In genomic region chr15:66931768-66932633, GRCh38 we compare ENCODE assay signal across 1 cellular context.
TF ChIP-seq lines count a peak whose summit lies in the region.

No MANE protein-coding gene starts in this region.

TF ChIP-seq in HepG2, 621 proteins besides CTCF, POLR2A, EP300 and RAD21 (continued from another document and continues in another):
- TF ChIP-seq ZNF292 (CRISPR knock-in tag; IDR thresholded peaks at IDR 0.05; ENCODE audit: borderline replicate concordance, low read depth), result peak; percentile 83
- no peak for TF ChIP-seq ZNF354B (CRISPR knock-in tag; IDR thresholded peaks at IDR 0.05)
- TF ChIP-seq ZNF609 (CRISPR knock-in tag; IDR thresholded peaks at IDR 0.05; ENCODE audit: borderline replicate concordance), result peak; percentile 54
- TF ChIP-seq STAT6 (CRISPR knock-in tag; IDR thresholded peaks at IDR 0.05; ENCODE audit: borderline replicate concordance), result no peak
- 0 out of 2 replicates have a peak, but pooled peaks have one; percentile 40 for TF ChIP-seq ZMYM3 (CRISPR knock-in tag; IDR thresholded peaks at IDR 0.05)
- TF ChIP-seq ZNF687 (CRISPR knock-in tag; IDR thresholded peaks at IDR 0.05), result 0 out of 2 replicates have a peak, but pooled peaks have one; percentile 24
- TF ChIP-seq SMC3 (IDR thresholded peaks at IDR 0.05; ENCODE audit: low read length), result no peak
- peak; percentile 39; the same call in 1 of the 2 replicates for TF ChIP-seq HHEX (CRISPR knock-in tag; IDR thresholded peaks at IDR 0.05)
- no peak for TF ChIP-seq ZNF724P (CRISPR knock-in tag; IDR thresholded peaks at IDR 0.05; ENCODE audit: borderline replicate concordance)
- no peak for TF ChIP-seq POLR2G (IDR thresholded peaks at IDR 0.05; ENCODE audit: low read depth, low read length)
- TF ChIP-seq KDM3A (CRISPR knock-in tag; IDR thresholded peaks at IDR 0.05; ENCODE audit: low read depth), result no peak
- peak; percentile 49; the same call in 1 of the 2 replicates for TF ChIP-seq ZFX (CRISPR knock-in tag; IDR thresholded peaks at IDR 0.05; ENCODE audit: low read depth)
- TF ChIP-seq CSRNP1 (CRISPR knock-in tag; IDR thresholded peaks at IDR 0.05), result no peak
- TF ChIP-seq CENPT (CRISPR knock-in tag; IDR thresholded peaks at IDR 0.05; ENCODE audit: low read depth), result no peak
- 0 out of 2 replicates have a peak, but pooled peaks have one; percentile 36 for TF ChIP-seq ZNF280D (CRISPR knock-in tag; IDR thresholded peaks at IDR 0.05)
- 0 out of 2 replicates have a peak, but pooled peaks have one; percentile 47 for TF ChIP-seq ARNTL (CRISPR knock-in tag; IDR thresholded peaks at IDR 0.05)
- peak; percentile 76; the same call in 1 of the 2 replicates for TF ChIP-seq HMG20A (CRISPR knock-in tag; IDR thresholded peaks at IDR 0.05; ENCODE audit: borderline replicate concordance)
- no peak for TF ChIP-seq GPN1 (CRISPR knock-in tag; IDR thresholded peaks at IDR 0.05; ENCODE audit: borderline replicate concordance)
- TF ChIP-seq TFE3 (CRISPR knock-in tag; IDR thresholded peaks at IDR 0.05), result peak; percentile 55; the same call in 1 of the 2 replicates
- peak; percentile 73; the same call in 1 of the 2 replicates for TF ChIP-seq ZNF281 (CRISPR knock-in tag; IDR thresholded peaks at IDR 0.05; ENCODE audit: borderline replicate concordance)
- TF ChIP-seq ZMAT3 (CRISPR knock-in tag; conservative IDR thresholded peaks at IDR 0.05), result 0 out of 2 replicates have a peak, but pooled peaks have one; percentile 63
- TF ChIP-seq ZNF776 (CRISPR knock-in tag; IDR thresholded peaks at IDR 0.05), result no peak
- TF ChIP-seq ZNF737 (CRISPR knock-in tag; IDR thresholded peaks at IDR 0.05; ENCODE audit: borderline replicate concordance), result no peak
- TF ChIP-seq GTF3A (CRISPR knock-in tag; conservative IDR thresholded peaks at IDR 0.05), result no peak
- peak; percentile 59; the same call in 1 of the 2 replicates for TF ChIP-seq ZNF747 (CRISPR knock-in tag; IDR thresholded peaks at IDR 0.05; ENCODE audit: borderline replicate concordance)
- 0 out of 2 replicates have a peak, but pooled peaks have one; percentile 19 for TF ChIP-seq NR2F2 (IDR thresholded peaks at IDR 0.05; ENCODE audit: borderline replicate concordance, low read depth)
- no peak for TF ChIP-seq NPAS2 (CRISPR knock-in tag; IDR thresholded peaks at IDR 0.05; ENCODE audit: borderline replicate concordance)
- TF ChIP-seq ZNF746 (CRISPR knock-in tag; IDR thresholded peaks at IDR 0.05), result peak; percentile 35; the same call in 1 of the 2 replicates
- TF ChIP-seq ZFP1 (CRISPR knock-in tag; IDR thresholded peaks at IDR 0.05), result peak; percentile 48; the same call in 1 of the 2 replicates
- TF ChIP-seq TRAFD1 (CRISPR knock-in tag; IDR thresholded peaks at IDR 0.05; ENCODE audit: borderline replicate concordance), result 0 out of 2 replicates have a peak, but pooled peaks have one; percentile 60
- peak; percentile 88 for TF ChIP-seq FOXA3 (CRISPR knock-in tag; IDR thresholded peaks at IDR 0.05)
